ENCODE assay signal across 20 cellular contexts in the genomic region with DNA sequence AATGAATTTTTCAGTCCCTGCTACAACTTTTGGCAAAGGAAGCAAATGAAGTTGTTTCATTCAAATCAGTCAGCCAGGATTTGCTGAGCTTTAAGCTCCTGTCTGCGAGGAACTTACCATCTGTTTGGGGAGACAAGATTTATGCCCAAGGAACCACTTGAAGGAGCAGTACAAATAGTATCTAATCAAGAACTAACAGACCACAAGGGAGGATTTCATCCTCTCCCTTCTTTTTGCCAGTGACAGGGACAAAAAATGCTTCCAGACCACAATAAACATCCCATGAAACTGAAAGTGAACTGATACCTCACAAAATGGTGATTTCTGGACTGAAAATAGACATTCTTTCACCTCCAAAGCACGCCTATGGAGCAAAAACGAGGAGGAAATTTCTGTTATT.
DNase-seq lines count a peak whose midpoint lies in the region; ATAC-seq and TF ChIP-seq lines count a peak whose summit lies in the region.
"Had no signal": no experiment of that assay in that cellular context is flagged by ENCODE, and none has a peak within 500 bp of the region (broad histone marks: within the 10 kb centered on the region; RNA-seq: fewer than 3 reads in every experiment).

No MANE protein-coding gene starts in this region.

- no peak overlapping the region for H3K4me3 Mint-ChIP-seq in activated CD4-positive, alpha-beta T cell treated with anti-CD3 and anti-CD28 coated beads, Interleukin-2, amount 10 ng/mL, durations not matched to agents 24 days and 14 days
- H3K4me3 Mint-ChIP-seq: H9 had no signal

- no peaks in the 10 kb centered on the region for H3K36me3 ChIP-seq in fibroblast of lung (ENCODE audit: control insufficient read depth, insufficient read depth, low read length)
- H3K36me3 ChIP-seq in right atrium auricular region, result no peaks in the 10 kb centered on the region

- H3K27me3 ChIP-seq in fibroblast of lung (ENCODE audit: control insufficient read depth, insufficient read depth, low read length) (no peaks in the 10 kb centered on the region), right atrium auricular region (no peaks in the 10 kb centered on the region)
- H3K27me3 ChIP-seq: testis had no signal

- H3K4me1 ChIP-seq in fibroblast of lung (ENCODE audit: control insufficient read depth, extremely low read depth, insufficient read depth, low read length) (no peaks in the 10 kb centered on the region), right atrium auricular region (no peaks in the 10 kb centered on the region)
- H3K4me1 ChIP-seq: testis had no signal

- peak overlapping the region; percentile 44 for H2AFZ ChIP-seq in fibroblast of lung (ENCODE audit: low read length)

- no peaks in the 10 kb centered on the region for H3K79me2 ChIP-seq in fibroblast of lung (ENCODE audit: control insufficient read depth, insufficient read depth, low read length)

- intact Hi-C loops in activated CD4-positive, alpha-beta T cell treated with anti-CD3 and anti-CD28 coated beads, Interleukin-2, amount 10 ng/mL, durations not matched to agents 24 days and 14 days (cut with micrococcal nuclease), result no loop called here

- H4K20me1 ChIP-seq in fibroblast of lung (ENCODE audit: control insufficient read depth, extremely low read depth, insufficient read depth, low read length), result no peaks in the 10 kb centered on the region

- ATAC-seq in HG03442 (IDR thresholded peaks at IDR 0.05; ENCODE audit: unreplicated experiment), result no peak

- H3K27ac Mint-ChIP-seq in activated CD4-positive, alpha-beta T cell treated with anti-CD3 and anti-CD28 coated beads, Interleukin-2, amount 10 ng/mL, durations not matched to agents 24 days and 14 days, result no peak overlapping the region
- H3K27ac Mint-ChIP-seq: H9 had no signal

- TF ChIP-seq CTCF in fibroblast of lung (conservative IDR thresholded peaks at IDR 0.05 in 1 of 2, IDR thresholded peaks at IDR 0.05 in 1 of 2; ENCODE audit: low read depth in 1 of 2, low read length in 2 of 2) (no peak), right atrium auricular region (IDR thresholded peaks at IDR 0.05) (no peak)

- H3K36me3 Mint-ChIP-seq in activated CD4-positive, alpha-beta T cell treated with anti-CD3 and anti-CD28 coated beads, Interleukin-2, amount 10 ng/mL, durations not matched to agents 24 days and 14 days (ENCODE audit: low read depth), result no peaks in the 10 kb centered on the region

- peaks cover 19% of the 10 kb centered on the region for H3K4me1 Mint-ChIP-seq in activated CD4-positive, alpha-beta T cell treated with anti-CD3 and anti-CD28 coated beads, Interleukin-2, amount 10 ng/mL, durations not matched to agents 24 days and 14 days

- H3K9ac ChIP-seq in fibroblast of lung (ENCODE audit: insufficient read depth, low read length), result no peak overlapping the region

- peak overlapping the region; percentile 4 for H3K4me2 ChIP-seq in fibroblast of lung (ENCODE audit: extremely low read depth, insufficient read depth, low read length)

- no peaks in the 10 kb centered on the region for H3K9me3 ChIP-seq in fibroblast of lung (ENCODE audit: control insufficient read depth, insufficient read depth, low read depth, low read length)
- no peaks in the 10 kb centered on the region for H3K9me3 ChIP-seq in right atrium auricular region
- H3K9me3 ChIP-seq: testis had no signal

- no peaks in the 10 kb centered on the region for H3K27me3 Mint-ChIP-seq in activated CD4-positive, alpha-beta T cell treated with anti-CD3 and anti-CD28 coated beads, Interleukin-2, amount 10 ng/mL, durations not matched to agents 24 days and 14 days

- H3K9me3 Mint-ChIP-seq in activated CD4-positive, alpha-beta T cell treated with anti-CD3 and anti-CD28 coated beads, Interleukin-2, amount 10 ng/mL, durations not matched to agents 24 days and 14 days, result peaks cover 14% of the 10 kb centered on the region

- H3K4me3 ChIP-seq in fibroblast of lung (replicated peaks in 1 of 4; ENCODE audit: control extremely low read depth in 1 of 4, insufficient read depth in 1 of 4, low read depth in 3 of 4, low read length in 4 of 4) (no peak overlapping the region), right atrium auricular region (no peak overlapping the region)
- H3K4me3 ChIP-seq: testis had no signal

- no peak overlapping the region for H3K27ac ChIP-seq in fibroblast of lung (ENCODE audit: insufficient read depth, low read length)
- no peak overlapping the region for H3K27ac ChIP-seq in right atrium auricular region
- H3K27ac ChIP-seq: testis had no signal

- DNase-seq in activated CD4-positive, alpha-beta T cell treated with anti-CD3 and anti-CD28 coated beads, Interleukin-2, amount 10 ng/mL, durations not matched to agents 24 days and 14 days, result peak; percentile 56
- DNase-seq in activated CD4-positive, alpha-beta T cell treated with anti-CD3 and anti-CD28 coated beads, Interleukin-2, amount 50 U/mL, for 48 hours, result no peak
- peak; percentile 46 for DNase-seq in NCI-H524 treated with DMSO at 0.1 percent for 48 hours (lab: John Stamatoyannopoulos, UW)
- DNase-seq in fibroblast of lung (ENCODE audit: low read depth in 2 of 2), result no peak
- no peak for DNase-seq in right atrium auricular region (ENCODE audit: low spot score)
- DNase-seq in HuH-7 (ENCODE audit: low spot score), result no peak
- no peak for DNase-seq in NCI-H748 treated with DMSO at 0.1 percent for 48 hours (lab: John Stamatoyannopoulos, UW)
- DNase-seq: 8988T; activated CD4-positive, alpha-beta T cell treated with anti-CD3 and anti-CD28 coated beads, Interleukin-2, amount 50 U/mL, for 4 hours; activated naive CD4-positive, alpha-beta T cell treated with anti-CD3 and anti-CD28 coated beads, Interleukin-2, amount 50 U/mL, for 16 hours; C1 segment of cervical spinal cord; DMS53; foreskin fibroblast; H9; KG1; mesendoderm; NCI-H2171 treated with DMSO at 0.1 percent for 48 hours; stimulated activated CD4-positive, alpha-beta T cell treated with anti-CD3 and anti-CD28 coated beads, Interleukin-12 subunit alpha, Interleukin-12 subunit beta, amount 100 ng/mL, for 4 hours; testis had no signal

Comparison
In these comparisons a context has a peak if more than half of its experiments do, and no peak if none do; other contexts are left out.
1. DNase-seq: peak in activated CD4-positive, alpha-beta T cell treated with anti-CD3 and anti-CD28 coated beads, Interleukin-2, amount 10 ng/mL, durations not matched to agents 24 days and 14 days (single experiment) and NCI-H524 treated with DMSO at 0.1 percent for 48 hours (single experiment); none in activated CD4-positive, alpha-beta T cell treated with anti-CD3 and anti-CD28 coated beads, Interleukin-2, amount 50 U/mL, for 48 hours (0 of 2), fibroblast of lung (0 of 2), right atrium auricular region (single experiment), HuH-7 (single experiment) and NCI-H748 treated with DMSO at 0.1 percent for 48 hours (single experiment).